ENCODE assay signal across 8 cellular contexts in genomic region chr20:33554914-33555420, GRCh38.
DNase-seq lines count a peak whose midpoint lies in the region; ATAC-seq and TF ChIP-seq lines count a peak whose summit lies in the region.

No MANE protein-coding gene starts in this region.

- H3K4me3 Mint-ChIP-seq in nephron progenitor cell, result no peak overlapping the region

- peak overlapping the region; percentile 80 for H3K4me2 ChIP-seq in smooth muscle cell

- H3K9me3 ChIP-seq in left ventricle myocardium inferior (replicated peaks) (no peaks in the 10 kb centered on the region), smooth muscle cell (replicated peaks; ENCODE audit: low read depth) (no peaks in the 10 kb centered on the region)

- H3K27me3 ChIP-seq in left ventricle myocardium inferior (ENCODE audit: low read depth) (no peaks in the 10 kb centered on the region), smooth muscle cell (ENCODE audit: low read depth) (no peaks in the 10 kb centered on the region)

- H3K4me1 ChIP-seq in left ventricle myocardium inferior, result peaks cover 18% of the 10 kb centered on the region
- peaks cover 21% of the 10 kb centered on the region for H3K4me1 ChIP-seq in smooth muscle cell (ENCODE audit: low read depth)

- peak overlapping the region; percentile 50 for H2AFZ ChIP-seq in smooth muscle cell (ENCODE audit: low read depth)

- H3K4me1 Mint-ChIP-seq in nephron progenitor cell, result peaks cover 48% of the 10 kb centered on the region

- peaks cover 15% of the 10 kb centered on the region for H3K9me3 Mint-ChIP-seq in nephron progenitor cell

- no peak for TF ChIP-seq CTCF in left ventricle myocardium inferior (IDR thresholded peaks at IDR 0.05; ENCODE audit: borderline replicate concordance)
- TF ChIP-seq CTCF in smooth muscle cell (IDR thresholded peaks at IDR 0.05; ENCODE audit: borderline replicate concordance, insufficient read depth, poor library complexity, severe bottlenecking), result no peak
- no peak for TF ChIP-seq CTCF in nephron progenitor cell (IDR thresholded peaks at IDR 0.05)

- H3K27me3 Mint-ChIP-seq in nephron progenitor cell (ENCODE audit: low read depth, poor library complexity), result peaks cover 6% of the 10 kb centered on the region

- peaks cover 54% of the 10 kb centered on the region for H3K79me2 ChIP-seq in smooth muscle cell (ENCODE audit: low read depth)

- peaks cover 6% of the 10 kb centered on the region for H4K20me1 ChIP-seq in smooth muscle cell (ENCODE audit: low read depth)

- DNase-seq in EH (ENCODE audit: low read depth) (peak; percentile 93), NCI-H526 (lab: John Stamatoyannopoulos, UW) (peak; percentile 76 to 82), left ventricle myocardium inferior (no peak), smooth muscle cell (lab: John Stamatoyannopoulos, UW; ENCODE audit: unreplicated experiment) (no peak), nephron progenitor cell (no peak)
- DNase-seq in activated T-helper 9 cell treated with anti-CD3 and anti-CD28 coated beads, Interleukin-2, amount 50 U/mL, for 16 hours (ENCODE audit: low read depth), result peak; percentile 8

- H3K9ac ChIP-seq in smooth muscle cell (ENCODE audit: low read depth), result peak overlapping the region; percentile 28

- H3K4me3 ChIP-seq in left ventricle myocardium inferior (peak overlapping the region; percentile 13), smooth muscle cell (peak overlapping the region; percentile 25)

- no peak overlapping the region for H3K27ac Mint-ChIP-seq in nephron progenitor cell

- WGBS in smooth muscle cell (ENCODE audit: low lambda C conversion rate), result 32% methylated on average over 2 of the region's 2 CpGs

- peaks cover 36% of the 10 kb centered on the region for H3F3A ChIP-seq in smooth muscle cell (ENCODE audit: low read depth)

- peak overlapping the region; percentile 22 for H3K27ac ChIP-seq in left ventricle myocardium inferior (replicated peaks)
- H3K27ac ChIP-seq in smooth muscle cell (ENCODE audit: low read depth), result peak overlapping the region; percentile 82

- intact Hi-C loops in left ventricle myocardium inferior (cut with micrococcal nuclease), result no loop called here

- peaks cover 72% of the 10 kb centered on the region for H3K36me3 Mint-ChIP-seq in nephron progenitor cell (ENCODE audit: low read depth)

- ATAC-seq in GM19467 (IDR thresholded peaks at IDR 0.05; ENCODE audit: unreplicated experiment) (peak; percentile 90), HG03521 (IDR thresholded peaks at IDR 0.05; ENCODE audit: unreplicated experiment) (peak; percentile 81)

- H3K36me3 ChIP-seq in left ventricle myocardium inferior, result peaks cover 16% of the 10 kb centered on the region
- no peaks in the 10 kb centered on the region for H3K36me3 ChIP-seq in smooth muscle cell (ENCODE audit: low read depth)

Comparison
In these comparisons a context has a peak if more than half of its experiments do, and no peak if none do; other contexts are left out.
1. DNase-seq: peak in EH (single experiment), NCI-H526 (2 of 2) and activated T-helper 9 cell treated with anti-CD3 and anti-CD28 coated beads, Interleukin-2, amount 50 U/mL, for 16 hours (single experiment); none in left ventricle myocardium inferior (single experiment), smooth muscle cell (single experiment) and nephron progenitor cell (single experiment).